15 cellular contexts compared by ENCODE assay signal in the genomic region with DNA sequence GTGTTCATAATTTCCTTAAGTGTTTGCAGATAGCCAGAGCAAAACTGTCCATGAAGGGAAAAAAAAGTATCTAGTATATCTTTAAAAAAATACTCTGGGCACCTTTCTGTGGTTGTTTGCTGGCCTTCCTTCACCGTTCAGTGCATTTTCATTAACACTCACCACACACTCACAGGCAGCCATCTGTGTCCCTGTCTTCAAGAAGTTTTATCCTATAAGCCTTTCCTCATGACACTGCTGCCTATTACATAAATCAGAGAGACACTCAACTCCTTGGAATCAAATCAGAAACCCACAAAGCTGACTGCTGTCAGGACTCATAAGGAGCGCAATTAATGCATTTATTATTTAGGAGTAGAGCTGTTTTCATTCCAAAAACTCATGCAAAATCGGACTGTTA.
"Had no signal": no experiment of that assay in that cellular context is flagged by ENCODE, and none has a peak within 500 bp of the region (broad histone marks: within the 10 kb centered on the region; RNA-seq: fewer than 3 reads in every experiment).

No MANE protein-coding gene starts in this region.

- ATAC-seq: activated T-helper 17 cell treated with anti-CD3 and anti-CD28 coated beads, Interleukin-2, amount 50 U/mL, for 72 hours; gastrocnemius medialis; left cardiac atrium; stimulated activated naive CD8-positive, alpha-beta T cell treated with anti-CD3 and anti-CD28 coated beads, Interleukin-15, amount 100 ng/mL, for 72 hours had no signal

- H3K4me3 ChIP-seq: coronary artery, gastrocnemius medialis, hepatocyte, lung had no signal

- DNase-seq: activated CD4-positive, alpha-beta T cell treated with anti-CD3 and anti-CD28 coated beads, Interleukin-2, amount 10 ng/mL, durations not matched to agents 7 days and 5 days; activated CD4-positive, CD25-positive, alpha-beta regulatory T cell; activated CD8-positive, alpha-beta memory T cell treated with anti-CD3 and anti-CD28 coated beads for 24 hours; activated naive CD4-positive, alpha-beta T cell treated with anti-CD3 and anti-CD28 coated beads, Interleukin-2, amount 10 ng/mL, durations not matched to agents 7 days and 5 days; central memory CD4-positive, alpha-beta T cell; effector CD4-positive, alpha-beta T cell; gastrocnemius medialis; left cardiac atrium; midbrain; stimulated activated CD4-positive, alpha-beta T cell treated with anti-CD3 and anti-CD28 coated beads, Interleukin-4, amount 100 ng/mL, for 4 hours; stimulated activated naive CD8-positive, alpha-beta T cell treated with anti-CD3 and anti-CD28 coated beads, Interleukin-15, amount 100 ng/mL, for 72 hours had no signal
